In genomic region chr6:13418838-13419237, GRCh38 we compare ENCODE assay signal across 34 cellular contexts.
DNase-seq lines count a peak whose midpoint lies in the region; ATAC-seq and TF ChIP-seq lines count a peak whose summit lies in the region.
"Had no signal": no experiment of that assay in that cellular context is flagged by ENCODE, and none has a peak within 500 bp of the region (broad histone marks: within the 10 kb centered on the region; RNA-seq: fewer than 3 reads in every experiment).

No MANE protein-coding gene starts in this region.

- peak; percentile 33 for DNase-seq in DMS 273 (lab: John Stamatoyannopoulos, UW; ENCODE audit: unreplicated experiment)
- no peak for DNase-seq in DMS 273 treated with DMSO at 0.1 percent for 48 hours (lab: John Stamatoyannopoulos, UW)
- peak; percentile 49 to 88 (median 74) for DNase-seq in body of pancreas
- DNase-seq in immature natural killer cell = no peak
- no peak for DNase-seq in stimulated activated naive B cell treated with anti-CD40 and anti-IgM and Interleukin-4, amounts not matched to agents 10 μg/mL and 1 μg/mL and 100 μg/mL, for 72 hours
- no peak for DNase-seq in HuH-7.5 (ENCODE audit: low spot score)
- DNase-seq in activated CD8-positive, alpha-beta memory T cell treated with anti-CD3 and anti-CD28 coated beads for 24 hours = no peak
- DNase-seq: activated CD8-positive, alpha-beta memory T cell treated with anti-CD3 and anti-CD28 coated beads, Interleukin-2, amount 50 U/mL, for 4 hours; aorta; CD8-positive, alpha-beta memory T cell; central memory CD4-positive, alpha-beta T cell; DMS79; foreskin fibroblast; hippocampal formation; KBM-7; mammary epithelial cell; MM.1S; NCI-H1417; NCI-H2107; NCI-H510A treated with DMSO at 0.1 percent for 48 hours; PC-9; retina; SHP77 treated with DMSO at 0.1 percent for 48 hours; stimulated activated CD4-positive, alpha-beta T cell treated with anti-CD3 and anti-CD28 coated beads, Interleukin-12 subunit alpha, Interleukin-12 subunit beta, amount 100 ng/mL, for 4 hours; stimulated activated CD4-positive, alpha-beta T cell treated with anti-CD3 and anti-CD28 coated beads, Interleukin-4, amount 100 ng/mL, for 24 hours; stimulated activated naive CD4-positive, alpha-beta T cell; SW 1271; T1000 had no signal

- H3K4me1 Mint-ChIP-seq in immature natural killer cell = peaks cover 92 to 98% of the 10 kb centered on the region in 2 donors
- peaks cover 26 to 37% of the 10 kb centered on the region in 2 donors for H3K4me1 Mint-ChIP-seq in stimulated activated naive B cell treated with anti-CD40 and anti-IgM and Interleukin-4, amounts not matched to agents 10 μg/mL and 1 μg/mL and 100 μg/mL, for 72 hours

- intact Hi-C loops in body of pancreas (cut with DNase I) = no loop called here

- H3K4me3 Mint-ChIP-seq in immature natural killer cell = peak overlapping the region; percentile 63 to 81 (median 76)
- H3K4me3 Mint-ChIP-seq in stimulated activated naive B cell treated with anti-CD40 and anti-IgM and Interleukin-4, amounts not matched to agents 10 μg/mL and 1 μg/mL and 100 μg/mL, for 72 hours = no peak overlapping the region
- H3K4me3 Mint-ChIP-seq: GM23338 had no signal

- no peaks in the 10 kb centered on the region for H3K27me3 ChIP-seq in body of pancreas
- H3K27me3 ChIP-seq: tibial nerve had no signal

- peak overlapping the region; percentile 83 to 99 (median 88) for H3K27ac Mint-ChIP-seq in immature natural killer cell
- peak overlapping the region; percentile 27 for H3K27ac Mint-ChIP-seq in stimulated activated naive B cell treated with anti-CD40 and anti-IgM and Interleukin-4, amounts not matched to agents 10 μg/mL and 1 μg/mL and 100 μg/mL, for 72 hours
- H3K27ac Mint-ChIP-seq: activated naive CD8-positive, alpha-beta T cell; activated T-helper 2 cell treated with anti-CD3 and anti-CD28 coated beads, Interferon-gamma antibody, Interleukin-2, Interleukin-4, amounts not matched to agents 10 μg/mL and 5 μg/mL and 100 μg/mL, durations not matched to agents 14 hours and 24 hours and 36 hours had no signal

- no peaks in the 10 kb centered on the region for H3K9me3 ChIP-seq in body of pancreas
- H3K9me3 ChIP-seq: tibial nerve had no signal

- no peaks in the 10 kb centered on the region for H3K9me3 Mint-ChIP-seq in immature natural killer cell
- peaks cover 2 to 4% of the 10 kb centered on the region in 2 donors for H3K9me3 Mint-ChIP-seq in stimulated activated naive B cell treated with anti-CD40 and anti-IgM and Interleukin-4, amounts not matched to agents 10 μg/mL and 1 μg/mL and 100 μg/mL, for 72 hours
- H3K9me3 Mint-ChIP-seq: CD8-positive, alpha-beta memory T cell; GM23338 had no signal

- H3K27ac ChIP-seq in body of pancreas = peak overlapping the region in 3 of 4 donors; percentile 14 to 63 (median 47)
- H3K27ac ChIP-seq: 22Rv1, PC-9 had no signal

- H3K4me3 ChIP-seq in body of pancreas = no peak overlapping the region
- H3K4me3 ChIP-seq: GM23338, PC-9, tibial nerve had no signal

- no peaks in the 10 kb centered on the region for H3K36me3 ChIP-seq in body of pancreas (replicated peaks in 1 of 2; ENCODE audit: insufficient read depth in 1 of 2, low read depth in 2 of 2)
- H3K36me3 ChIP-seq: tibial nerve had no signal

- no peak for TF ChIP-seq POLR2A in body of pancreas (IDR thresholded peaks at IDR 0.05)

- 22 to 43% methylated on average over 5 of the region's 5 CpGs for WGBS in body of pancreas, 2 donors

- peaks cover 7 to 28% (median 18%) of the 10 kb centered on the region in 3 donors for H3K36me3 Mint-ChIP-seq in immature natural killer cell
- peaks cover 16 to 39% of the 10 kb centered on the region in 2 donors for H3K36me3 Mint-ChIP-seq in stimulated activated naive B cell treated with anti-CD40 and anti-IgM and Interleukin-4, amounts not matched to agents 10 μg/mL and 1 μg/mL and 100 μg/mL, for 72 hours

- TF ChIP-seq CTCF in body of pancreas (IDR thresholded peaks at IDR 0.05) = no peak

- ATAC-seq in body of pancreas (peak; percentile 78), HG03439 (IDR thresholded peaks at IDR 0.05; ENCODE audit: unreplicated experiment) (no peak)
- ATAC-seq in stimulated activated naive B cell treated with anti-CD40 and anti-IgM and Interleukin-4, amounts not matched to agents 10 μg/mL and 1 μg/mL and 100 μg/mL, for 72 hours (replicated peaks) = no peak
- ATAC-seq: GM23338 had no signal

- peaks cover 0 to 3% (median 2%) of the 10 kb centered on the region in 3 donors for H3K27me3 Mint-ChIP-seq in immature natural killer cell (ENCODE audit: low read depth in 3 of 3)
- peaks cover 8 to 9% of the 10 kb centered on the region in 2 donors for H3K27me3 Mint-ChIP-seq in stimulated activated naive B cell treated with anti-CD40 and anti-IgM and Interleukin-4, amounts not matched to agents 10 μg/mL and 1 μg/mL and 100 μg/mL, for 72 hours
- H3K27me3 Mint-ChIP-seq: activated naive CD8-positive, alpha-beta T cell; CD8-positive, alpha-beta memory T cell had no signal

- H3K4me1 ChIP-seq in body of pancreas = peaks cover 42% of the 10 kb centered on the region

Comparison
In these comparisons a context has a peak if more than half of its experiments do, and no peak if none do; other contexts are left out.
1. DNase-seq: peak in DMS 273 (single experiment) and body of pancreas (4 of 4); none in DMS 273 treated with DMSO at 0.1 percent for 48 hours (single experiment), immature natural killer cell (0 of 3), stimulated activated naive B cell treated with anti-CD40 and anti-IgM and Interleukin-4, amounts not matched to agents 10 μg/mL and 1 μg/mL and 100 μg/mL, for 72 hours (single experiment), HuH-7.5 (single experiment) and activated CD8-positive, alpha-beta memory T cell treated with anti-CD3 and anti-CD28 coated beads for 24 hours (single experiment).
2. H3K4me3 Mint-ChIP-seq: peak in immature natural killer cell (5 of 5); none in stimulated activated naive B cell treated with anti-CD40 and anti-IgM and Interleukin-4, amounts not matched to agents 10 μg/mL and 1 μg/mL and 100 μg/mL, for 72 hours (0 of 2).